In the genomic region with DNA sequence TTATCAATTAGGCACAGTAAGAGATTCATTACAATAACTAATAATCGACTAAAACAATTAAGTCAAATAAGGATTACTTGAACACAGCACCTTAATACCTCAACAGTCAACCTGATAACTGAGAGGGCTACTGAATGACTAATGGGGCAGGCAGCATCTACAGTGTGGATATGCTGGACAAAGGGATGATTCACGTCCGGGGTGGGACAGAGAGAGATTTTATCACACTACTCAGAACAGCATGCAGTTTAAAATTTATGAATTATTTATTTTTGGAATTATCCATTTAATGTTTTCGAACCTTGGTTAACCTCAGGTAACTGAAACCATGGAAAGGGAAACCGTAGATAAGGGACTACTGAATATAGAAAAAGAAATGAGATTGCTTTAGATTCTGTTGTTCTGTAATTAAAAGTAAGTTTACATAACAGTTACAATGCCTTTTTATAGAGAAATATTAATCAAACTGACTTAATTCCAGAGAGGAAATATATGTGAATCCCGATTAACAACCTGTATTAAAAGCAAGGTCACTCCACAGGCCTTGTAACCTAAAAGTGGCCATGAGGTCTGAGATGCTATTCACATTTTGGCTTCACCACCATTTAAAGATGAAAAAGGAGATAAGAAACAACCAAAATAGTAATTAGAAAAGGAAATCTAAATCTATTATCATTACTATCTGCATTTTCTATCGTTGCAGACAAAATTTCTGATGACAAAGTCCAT, we compare ENCODE assay signal across 17 cellular contexts.
DNase-seq lines count a peak whose midpoint lies in the region; ATAC-seq, FAIRE-seq and TF ChIP-seq lines count a peak whose summit lies in the region.
"Had no signal": no experiment of that assay in that cellular context is flagged by ENCODE, and none has a peak within 500 bp of the region (broad histone marks: within the 10 kb centered on the region; RNA-seq: fewer than 3 reads in every experiment).

No MANE protein-coding gene starts in this region.

- TF ChIP-seq CTCF in MCF 10A (IDR thresholded peaks at IDR 0.05; ENCODE audit: unreplicated experiment): no peak
- no peak for TF ChIP-seq CTCF in breast epithelium (IDR thresholded peaks at IDR 0.05)
- no peak for TF ChIP-seq CTCF in RWPE2 (IDR thresholded peaks at IDR 0.05; ENCODE audit: poor library complexity, severe bottlenecking)
- TF ChIP-seq CTCF in fibroblast of mammary gland (conservative IDR thresholded peaks at IDR 0.05; ENCODE audit: control insufficient read depth, insufficient read depth, low read depth, low read length): no peak
- TF ChIP-seq CTCF in upper lobe of left lung (IDR thresholded peaks at IDR 0.05): no peak

- TF ChIP-seq POLR2A in breast epithelium (IDR thresholded peaks at IDR 0.05) (no peak), upper lobe of left lung (IDR thresholded peaks at IDR 0.05) (no peak)

- no peak for FAIRE-seq in urothelium cell line (lab: Jason Lieb, UNC)

- peak; percentile 100 for ATAC-seq in RWPE2 (ENCODE audit: low read depth)
- no peak for ATAC-seq in upper lobe of left lung (ENCODE audit: low FRiP score in 2 of 2)
- ATAC-seq in HG02623 (IDR thresholded peaks at IDR 0.05; ENCODE audit: unreplicated experiment): no peak
- ATAC-seq in HG03159 (IDR thresholded peaks at IDR 0.05; ENCODE audit: unreplicated experiment): no peak

- H3K27ac Mint-ChIP-seq in MCF 10A (ENCODE audit: low read depth, unreplicated experiment): peak overlapping the region; percentile 90

- CTCF ChIA-PET in MCF 10A (lab: Yijun Ruan, JAX): no interaction called here

- WGBS in upper lobe of left lung, 2 donors: 89 to 90% methylated on average over 7 of the region's 7 CpGs

- H3K27me3 ChIP-seq in breast epithelium: no peaks in the 10 kb centered on the region
- no peaks in the 10 kb centered on the region for H3K27me3 ChIP-seq in RWPE2 (ENCODE audit: insufficient read depth, poor library complexity, severe bottlenecking)
- no peaks in the 10 kb centered on the region for H3K27me3 ChIP-seq in upper lobe of left lung
- H3K27me3 ChIP-seq: Peyer's patch, tibial artery had no signal

- no peak for TF ChIP-seq EP300 in upper lobe of left lung (IDR thresholded peaks at IDR 0.05)

- H3K9me3 Mint-ChIP-seq in MCF 10A (ENCODE audit: unreplicated experiment): no peaks in the 10 kb centered on the region
- H3K9me3 Mint-ChIP-seq: central memory CD8-positive, alpha-beta T cell had no signal

- BruUV-seq in MCF 10A (replicated peaks; lab: Mats Ljungman, UMichigan): TSS peak; percentile 94

- intact Hi-C loops in MCF 10A (cut with micrococcal nuclease) (no loop called here), breast epithelium (cut with DNase I; ENCODE audit: low total_unique reads) (no loop called here)

- peaks cover 39% of the 10 kb centered on the region for H3K36me3 Mint-ChIP-seq in MCF 10A (ENCODE audit: insufficient read depth, unreplicated experiment)

- H3K4me1 ChIP-seq in breast epithelium (no peaks in the 10 kb centered on the region), RWPE2 (ENCODE audit: insufficient read depth, poor library complexity, severe bottlenecking) (peaks cover 23% of the 10 kb centered on the region), upper lobe of left lung (no peaks in the 10 kb centered on the region)
- H3K4me1 ChIP-seq: Peyer's patch, tibial artery had no signal

- H3K4me3 ChIP-seq in breast epithelium (no peak overlapping the region), RWPE2 (ENCODE audit: severe bottlenecking) (no peak overlapping the region), fibroblast of mammary gland (ENCODE audit: control insufficient read depth, low read depth, low read length) (no peak overlapping the region), upper lobe of left lung (no peak overlapping the region)
- H3K4me3 ChIP-seq: Peyer's patch, tibial artery had no signal

- peak; percentile 81 for DNase-seq in MCF 10A (ENCODE audit: unreplicated experiment)
- DNase-seq in breast epithelium (ENCODE audit: low spot score in 2 of 2): no peak
- DNase-seq in RWPE2 (ENCODE audit: low spot score): peak; percentile 79
- DNase-seq in fibroblast of mammary gland (ENCODE audit: low read depth): peak; percentile 38
- peak; percentile 22 for DNase-seq in urothelium cell line (ENCODE audit: low spot score)
- no peak for DNase-seq in upper lobe of left lung
- DNase-seq: activated CD8-positive, alpha-beta memory T cell treated with anti-CD3 and anti-CD28 coated beads for 24 hours; DMS153; mesendoderm; NCI-H1048; NCI-H2227 treated with DMSO at 0.1 percent for 48 hours; Peyer's patch; tibial artery had no signal

- H3K36me3 ChIP-seq in breast epithelium (no peaks in the 10 kb centered on the region), RWPE2 (ENCODE audit: low read depth) (peaks cover 7% of the 10 kb centered on the region; the same call in 1 of the 2 replicates), upper lobe of left lung (peaks cover 0 to 12% (median 4%) of the 10 kb centered on the region in 4 donors)

- H3K27me3 Mint-ChIP-seq in MCF 10A (ENCODE audit: insufficient read depth, unreplicated experiment): no peaks in the 10 kb centered on the region

- H3K27ac ChIP-seq in breast epithelium (no peak overlapping the region), RWPE2 (ENCODE audit: poor library complexity, severe bottlenecking) (peak overlapping the region; percentile 92), upper lobe of left lung (no peak overlapping the region)
- H3K27ac ChIP-seq: 22Rv1, Peyer's patch, tibial artery had no signal

- H3K9me3 ChIP-seq in breast epithelium (no peaks in the 10 kb centered on the region), RWPE2 (ENCODE audit: severe bottlenecking) (no peaks in the 10 kb centered on the region), upper lobe of left lung (no peaks in the 10 kb centered on the region)
- H3K9me3 ChIP-seq: Peyer's patch, tibial artery had no signal

- peaks cover 19% of the 10 kb centered on the region for H3K4me1 Mint-ChIP-seq in MCF 10A (ENCODE audit: insufficient read depth, unreplicated experiment)
- H3K4me1 Mint-ChIP-seq: central memory CD8-positive, alpha-beta T cell had no signal

- peak overlapping the region; percentile 15 for H3K4me3 Mint-ChIP-seq in MCF 10A (ENCODE audit: unreplicated experiment)
- H3K4me3 Mint-ChIP-seq: central memory CD8-positive, alpha-beta T cell had no signal

- POLR2A ChIA-PET in MCF 10A (lab: Yijun Ruan, JAX): interaction anchor here (0.7 kb wide), 1 partner anchor 20 kb away, joined by 3 read pairs; no protein-coding TSS in a partner anchor

Comparison
In these comparisons a context has a peak if more than half of its experiments do, and no peak if none do; other contexts are left out.
1. DNase-seq: peak in MCF 10A (single experiment), RWPE2 (single experiment), fibroblast of mammary gland (single experiment) and urothelium cell line (single experiment); none in breast epithelium (0 of 2) and upper lobe of left lung (0 of 2).